ENCODE assay signal across 8 cellular contexts in genomic region chr1:5509664-5510452, GRCh38.
DNase-seq lines count a peak whose midpoint lies in the region; TF ChIP-seq lines count a peak whose summit lies in the region.

No MANE protein-coding gene starts in this region.

- DNase-seq in CD1c-positive myeloid dendritic cell (ENCODE audit: extremely low spot score) (peak; percentile 62), HFF-Myc (ENCODE audit: extremely low read depth, low read depth) (no peak), SK-MEL-5 (ENCODE audit: low read depth, low spot score) (peak; percentile 41), globus pallidus (ENCODE audit: low spot score) (peak; percentile 46), type B pancreatic cell (ENCODE audit: extremely low spot score, unreplicated experiment) (peak; percentile 84), GF-D8 (lab: John Stamatoyannopoulos, UW) (no peak)
- peak; percentile 92 for DNase-seq in activated effector memory CD4-positive, alpha-beta T cell treated with anti-CD3 and anti-CD28 coated beads, Interleukin-2, amount 50 U/mL, for 16 hours

- H3K27me3 ChIP-seq in parathyroid adenoma (ENCODE audit: control insufficient read depth, insufficient read depth, low read length) = no peaks in the 10 kb centered on the region

- no peaks in the 10 kb centered on the region for H3K9me3 ChIP-seq in parathyroid adenoma (ENCODE audit: control insufficient read depth, low read length)

- no peaks in the 10 kb centered on the region for H3K9me3 Mint-ChIP-seq in type B pancreatic cell

- H3K27ac ChIP-seq in parathyroid adenoma = no peak overlapping the region

- H3K27me3 Mint-ChIP-seq in type B pancreatic cell = peaks cover 26% of the 10 kb centered on the region

- no peak overlapping the region for H3K9ac ChIP-seq in parathyroid adenoma

- H3K36me3 ChIP-seq in parathyroid adenoma (ENCODE audit: control insufficient read depth, insufficient read depth, low read length) = no peaks in the 10 kb centered on the region

- H3K4me1 ChIP-seq in parathyroid adenoma = no peaks in the 10 kb centered on the region

- H3K79me2 ChIP-seq in parathyroid adenoma = no peaks in the 10 kb centered on the region

- H3K4me3 ChIP-seq in HFF-Myc (replicated peaks; ENCODE audit: low read depth, low read length) (no peak overlapping the region), parathyroid adenoma (ENCODE audit: low read depth, low read length) (no peak overlapping the region)

- no peak overlapping the region for H3K27ac Mint-ChIP-seq in type B pancreatic cell

- H3K4me2 ChIP-seq in parathyroid adenoma (ENCODE audit: low read length) = no peak overlapping the region

- H2AFZ ChIP-seq in parathyroid adenoma = no peak overlapping the region

- in situ Hi-C loops in SK-MEL-5 (cut with HindIII; ENCODE audit: low pct_unique_long_range_greater_than_20kb, low sequenced_read_pairs) = no loop called here

- H3K4me1 Mint-ChIP-seq in type B pancreatic cell (ENCODE audit: unreplicated experiment) = peaks cover 18% of the 10 kb centered on the region

- H3K36me3 Mint-ChIP-seq in type B pancreatic cell = no peaks in the 10 kb centered on the region

- no peak overlapping the region for H3K4me3 Mint-ChIP-seq in type B pancreatic cell

- TF ChIP-seq CTCF in HFF-Myc (IDR thresholded peaks at IDR 0.05; ENCODE audit: low read depth, low read length, missing control alignments) = peak; percentile 85
- peak; percentile 84 for TF ChIP-seq CTCF in parathyroid adenoma (IDR thresholded peaks at IDR 0.05)
- TF ChIP-seq CTCF in type B pancreatic cell (conservative IDR thresholded peaks at IDR 0.05) = peak; percentile 97

Comparison
In these comparisons a context has a peak if more than half of its experiments do, and no peak if none do; other contexts are left out.
1. DNase-seq: peak in CD1c-positive myeloid dendritic cell (single experiment), SK-MEL-5 (single experiment), activated effector memory CD4-positive, alpha-beta T cell treated with anti-CD3 and anti-CD28 coated beads, Interleukin-2, amount 50 U/mL, for 16 hours (single experiment), globus pallidus (single experiment) and type B pancreatic cell (single experiment); none in HFF-Myc (single experiment) and GF-D8 (single experiment).
2. Peak in every context shown above with its lines, with median percentiles within 50 percentile points of each other: CTCF ChIP-seq.